9 cellular contexts compared by ENCODE assay signal in the genomic region with DNA sequence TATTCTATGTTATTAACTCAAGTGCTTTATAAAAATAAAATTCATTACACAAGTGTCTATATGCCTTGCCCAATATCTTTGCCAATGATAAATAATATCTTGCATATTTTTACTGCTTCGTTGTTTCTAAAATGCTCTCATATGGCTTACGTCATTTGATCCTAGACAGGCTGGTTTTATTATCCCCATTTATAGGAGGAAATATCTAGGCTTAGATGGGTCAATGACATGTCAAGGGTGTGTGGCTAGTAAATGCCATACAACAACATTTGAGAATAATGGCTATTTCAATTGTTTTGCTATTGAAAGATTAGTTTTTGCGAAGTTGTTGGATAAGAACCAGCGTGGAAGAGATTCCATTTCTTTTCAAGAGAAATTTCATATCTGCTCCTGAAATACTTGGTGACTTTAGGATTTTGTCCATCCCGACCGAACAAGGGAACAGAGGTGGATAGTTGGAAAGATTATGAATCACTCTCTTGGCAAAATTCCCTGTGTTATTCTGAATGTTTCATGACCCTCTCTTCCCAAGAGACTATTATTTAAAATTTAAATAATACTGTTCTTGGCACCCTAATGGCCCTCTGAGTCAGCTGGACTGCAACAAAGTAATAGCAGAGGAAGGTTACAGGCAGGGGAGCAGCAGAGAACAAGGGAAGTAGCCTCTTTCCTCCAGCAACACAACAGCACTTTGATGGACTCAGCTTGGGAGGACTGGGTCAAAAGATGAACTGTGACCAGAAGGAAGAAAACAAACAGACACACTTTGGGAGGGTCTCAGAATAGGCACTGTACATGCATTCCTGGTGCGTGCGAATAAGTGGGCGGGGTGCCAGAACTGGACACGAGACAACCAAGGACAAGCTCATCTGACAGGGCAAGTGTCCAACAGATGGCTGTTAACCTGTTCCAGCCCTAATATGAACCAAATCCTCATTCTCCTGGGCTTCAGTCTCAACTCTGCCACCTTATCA.
DNase-seq lines count a peak whose midpoint lies in the region; ATAC-seq, FAIRE-seq and TF ChIP-seq lines count a peak whose summit lies in the region.
"Had no signal": no experiment of that assay in that cellular context is flagged by ENCODE, and none has a peak within 500 bp of the region (broad histone marks: within the 10 kb centered on the region; RNA-seq: fewer than 3 reads in every experiment).

No MANE protein-coding gene starts in this region.

- peak; percentile 63 for FAIRE-seq in RCC 7860 (lab: Jason Lieb, UNC)

- no peak for TF ChIP-seq CTCF in BJ (IDR thresholded peaks at IDR 0.05; ENCODE audit: insufficient read depth, low read depth, low read length)
- TF ChIP-seq CTCF in osteocyte (IDR thresholded peaks at IDR 0.05): no peak

- H3K4me3 Mint-ChIP-seq in osteocyte (ENCODE audit: unreplicated experiment): peak overlapping the region; percentile 27

- H3K4me1 Mint-ChIP-seq in osteocyte (ENCODE audit: unreplicated experiment): peaks cover 81% of the 10 kb centered on the region

- H3K4me3 ChIP-seq in BJ (ENCODE audit: low read depth, low read length): no peak overlapping the region

- H3K27me3 ChIP-seq in BJ (ENCODE audit: control insufficient read depth, insufficient read depth, low read length): no peaks in the 10 kb centered on the region

- CTCF ChIA-PET in BJ (lab: Yijun Ruan, JAX): interaction anchor here (0.9 to 1.2 kb wide), 3 partner anchors 11 to 17 kb away, joined by 3 read pairs; no protein-coding TSS in a partner anchor

- no peaks in the 10 kb centered on the region for H3K27me3 Mint-ChIP-seq in osteocyte (ENCODE audit: unreplicated experiment)

- no peaks in the 10 kb centered on the region for H3K36me3 ChIP-seq in BJ (ENCODE audit: control insufficient read depth, insufficient read depth, low read length)

- H3K36me3 Mint-ChIP-seq in osteocyte (ENCODE audit: unreplicated experiment): peaks cover 2% of the 10 kb centered on the region

- no peaks in the 10 kb centered on the region for H3K9me3 Mint-ChIP-seq in osteocyte (ENCODE audit: unreplicated experiment)

- DNase-seq in BJ (ENCODE audit: low read depth) (peak; percentile 52), RCC 7860 (ENCODE audit: low spot score) (peak; percentile 49), fibroblast of peridontal ligament (ENCODE audit: extremely low read depth) (peak; percentile 67), osteocyte (ENCODE audit: extremely low spot score, unreplicated experiment) (no peak), NOMO-1 treated with DMSO at 0.1 percent for 48 hours (lab: John Stamatoyannopoulos, UW; ENCODE audit: unreplicated experiment) (no peak)
- DNase-seq: activated T-cell treated with anti-CD3 and anti-CD28 coated beads for 4 hours had no signal

- POLR2A ChIA-PET in BJ (lab: Charles Lee): no interaction called here

- peak overlapping the region; percentile 87 for H3K27ac Mint-ChIP-seq in osteocyte (ENCODE audit: unreplicated experiment)

- ATAC-seq in HG03521 (IDR thresholded peaks at IDR 0.05; ENCODE audit: unreplicated experiment): no peak
- no peak for ATAC-seq in GM19351 (IDR thresholded peaks at IDR 0.05; ENCODE audit: unreplicated experiment)
- ATAC-seq in HG03108 (IDR thresholded peaks at IDR 0.05; ENCODE audit: unreplicated experiment): no peak

Comparison
In these comparisons a context has a peak if more than half of its experiments do, and no peak if none do; other contexts are left out.
1. DNase-seq: peak in BJ (single experiment), RCC 7860 (single experiment) and fibroblast of peridontal ligament (single experiment); none in osteocyte (single experiment) and NOMO-1 treated with DMSO at 0.1 percent for 48 hours (single experiment).